ENCODE assay signal across 16 cellular contexts in genomic region chr10:119860866-119861601, GRCh38. TPM values are rescaled to one million over a fixed set of nuclear protein-coding genes. Genes with fewer than 3 reads are reported as not detected.
DNase-seq lines count a peak whose midpoint lies in the region; ATAC-seq, FAIRE-seq and TF ChIP-seq lines count a peak whose summit lies in the region.
"Had no signal": no experiment of that assay in that cellular context is flagged by ENCODE, and none has a peak within 500 bp of the region (broad histone marks: within the 10 kb centered on the region; RNA-seq: fewer than 3 reads in every experiment).

No MANE protein-coding gene starts in this region.

- no peak for ATAC-seq in CD4-positive, alpha-beta T cell (ENCODE audit: poor library complexity)
- ATAC-seq in HG03565 (IDR thresholded peaks at IDR 0.05; ENCODE audit: unreplicated experiment), result peak; percentile 37
- no peak for ATAC-seq in GM18868 (IDR thresholded peaks at IDR 0.05; ENCODE audit: unreplicated experiment)
- ATAC-seq in GM19023 (IDR thresholded peaks at IDR 0.05; ENCODE audit: unreplicated experiment), result no peak
- ATAC-seq in gastrocnemius medialis, result no peak
- ATAC-seq: HCT116 had no signal

- H3K9me1 ChIP-seq in keratinocyte (ENCODE audit: control insufficient read depth, extremely low read depth, insufficient read depth, low read length), result no peaks in the 10 kb centered on the region

- no peaks in the 10 kb centered on the region for H3K27me3 ChIP-seq in CD4-positive, alpha-beta T cell (ENCODE audit: control insufficient read depth, insufficient read depth, low read length)
- H3K27me3 ChIP-seq in keratinocyte (ENCODE audit: control insufficient read depth, extremely low read depth, insufficient read depth, low read length) (no peaks in the 10 kb centered on the region), gastrocnemius medialis (no peaks in the 10 kb centered on the region)
- H3K27me3 ChIP-seq: adrenal gland, MG63 had no signal

- H3K27ac ChIP-seq in CD4-positive, alpha-beta T cell (ENCODE audit: low read depth, low read length), result no peak overlapping the region
- H3K27ac ChIP-seq in keratinocyte (ENCODE audit: control insufficient read depth, insufficient read depth, low read length), result no peak overlapping the region
- H3K27ac ChIP-seq in gastrocnemius medialis, result no peak overlapping the region
- H3K27ac ChIP-seq: adrenal gland had no signal

- H3K9me3 Mint-ChIP-seq in CD4-positive, alpha-beta T cell, result no peaks in the 10 kb centered on the region

- no peak overlapping the region for H3K9ac ChIP-seq in keratinocyte (ENCODE audit: control insufficient read depth, extremely low read depth, insufficient read depth, low read length)

- no peaks in the 10 kb centered on the region for H3K27me3 Mint-ChIP-seq in CD4-positive, alpha-beta T cell

- H3K27ac Mint-ChIP-seq in CD4-positive, alpha-beta T cell, result peak overlapping the region; percentile 4

- H3K9me3 ChIP-seq in CD4-positive, alpha-beta T cell (ENCODE audit: control insufficient read depth, low read length), result no peaks in the 10 kb centered on the region
- no peaks in the 10 kb centered on the region for H3K9me3 ChIP-seq in keratinocyte (ENCODE audit: control insufficient read depth, low read depth, low read length)
- no peaks in the 10 kb centered on the region for H3K9me3 ChIP-seq in gastrocnemius medialis
- H3K9me3 ChIP-seq: adrenal gland, MG63 had no signal

- no peak overlapping the region for H3K4me3 ChIP-seq in keratinocyte (ENCODE audit: control insufficient read depth in 2 of 3, extremely low read depth in 1 of 3, insufficient read depth in 2 of 3, low read depth in 1 of 3, low read length in 3 of 3)
- no peak overlapping the region for H3K4me3 ChIP-seq in gastrocnemius medialis
- H3K4me3 ChIP-seq: adrenal gland, MG63 had no signal

- DNase-seq in CD4-positive, alpha-beta T cell, result no peak
- DNase-seq in GM12892 (ENCODE audit: insufficient read length) (no peak), keratinocyte (ENCODE audit: low read depth, low spot score) (no peak), gastrocnemius medialis (no peak)
- DNase-seq: adrenal gland; erythroblast; MG63; NCI-H2081 treated with DMSO at 0.1 percent for 48 hours; SHP77 treated with DMSO at 0.1 percent for 48 hours; stimulated activated CD4-positive, alpha-beta T cell treated with anti-CD3 and anti-CD28 coated beads, Interleukin-1b, Interleukin-23, amount 100 ng/mL, for 48 hours; stimulated activated CD8-positive, alpha-beta memory T cell treated with anti-CD3 and anti-CD28 coated beads, Interleukin-4, amount 100 ng/mL, for 48 hours; T-helper 9 cell had no signal

- H3K4me2 ChIP-seq in keratinocyte (ENCODE audit: control insufficient read depth, extremely low read depth, insufficient read depth, low read depth, low read length), result no peak overlapping the region

- no peak overlapping the region for H3K4me3 Mint-ChIP-seq in CD4-positive, alpha-beta T cell

- TF ChIP-seq CTCF in CD4-positive, alpha-beta T cell (IDR thresholded peaks at IDR 0.05), result no peak
- TF ChIP-seq CTCF in keratinocyte (optimal IDR thresholded peaks at IDR 0.05 in 1 of 3, IDR thresholded peaks at IDR 0.05 in 1 of 3, conservative IDR thresholded peaks at IDR 0.05 in 1 of 3; ENCODE audit: extremely low read depth in 1 of 3, insufficient read depth in 2 of 3, low read length in 3 of 3), result no peak
- TF ChIP-seq CTCF in gastrocnemius medialis (IDR thresholded peaks at IDR 0.05 in 4 of 5, conservative IDR thresholded peaks at IDR 0.05 in 1 of 5), result no peak

- intact Hi-C loops in CD4-positive, alpha-beta T cell (cut with DNase I, micrococcal nuclease), result loop anchor here in 1 of 2 experiments (2.0 kb wide), 1 partner anchor 110 kb away; no protein-coding TSS in a partner anchor
- intact Hi-C loops in gastrocnemius medialis (cut with DNase I; ENCODE audit: low total_unique reads), result loop anchor here (1.0 kb wide), 1 partner anchor 175 kb away; no protein-coding TSS in a partner anchor

- no peak overlapping the region for H2AFZ ChIP-seq in keratinocyte (ENCODE audit: control insufficient read depth, low read length)

- dilution Hi-C loops in keratinocyte (cut with MboI; ENCODE audit: extremely low pct_ligation_motif_present, low sequenced_read_pairs), result no loop called here

- H3K36me3 Mint-ChIP-seq in CD4-positive, alpha-beta T cell (ENCODE audit: low read depth), result peaks cover 56% of the 10 kb centered on the region

- in situ Hi-C loops in gastrocnemius medialis (cut with MboI; ENCODE audit: low sequenced_read_pairs in 4 of 4), result loop anchor here in 3 of 4 donors (5.0 to 25.0 kb wide), 5 partner anchors 174 to 699 kb away; partner anchors contain the start of gene SFXN4 (in 1 of the 3)

- POLR2A ChIA-PET in CD4-positive, alpha-beta T cell (lab: Charles Lee), result interaction anchor here (0.6 to 5.4 kb wide), 2 partner anchors 12 to 167 kb away, joined by 3 to 34 read pairs; partner anchors contain the start of gene MCMBP

- CTCF ChIA-PET in CD4-positive, alpha-beta T cell (lab: Charles Lee), result interaction anchor here (2.8 to 3.2 kb wide), 2 partner anchors 12 to 110 kb away, joined by 13 to 18 read pairs; partner anchors contain the start of gene MCMBP

- TF ChIP-seq POLR2A in GM12892 (IDR thresholded peaks at IDR 0.05; ENCODE audit: low read depth, low read length) (no peak), gastrocnemius medialis (IDR thresholded peaks at IDR 0.05) (no peak)

- H3K4me1 ChIP-seq in keratinocyte (ENCODE audit: control insufficient read depth, extremely low read depth, insufficient read depth, low read length) (peaks cover 3% of the 10 kb centered on the region), gastrocnemius medialis (peaks cover 7 to 10% of the 10 kb centered on the region in 2 donors)

- FAIRE-seq in GM12892 (lab: Jason Lieb, UNC) (peak; percentile 81), keratinocyte (lab: Jason Lieb, UNC) (peak; percentile 20)

- peaks cover 6% of the 10 kb centered on the region for H4K20me1 ChIP-seq in keratinocyte (ENCODE audit: control insufficient read depth, extremely low read depth, insufficient read depth, low read length)

- H3K79me2 ChIP-seq in keratinocyte (ENCODE audit: control insufficient read depth, insufficient read depth, low read length), result peaks cover 80% of the 10 kb centered on the region

- H3K36me3 ChIP-seq in keratinocyte (ENCODE audit: control insufficient read depth in 2 of 2, extremely low read depth in 1 of 2, insufficient read depth in 2 of 2, low read length in 2 of 2) (peaks cover 1 to 15% of the 10 kb centered on the region in 2 experiments), gastrocnemius medialis (peaks cover 0 to 16% of the 10 kb centered on the region in 2 donors)

- peaks cover 58% of the 10 kb centered on the region for H3K4me1 Mint-ChIP-seq in CD4-positive, alpha-beta T cell (ENCODE audit: low read depth)

RNA-seq across cellular contexts. Expression of gene MCMBP, which starts 11.6 kb away (rescaled TPM):
- 10 to 100 TPM; 14.5 to 14.6 TPM for total RNA-seq in CD4-positive, alpha-beta T cell
- polyA plus RNA-seq in GM12892 (2012; ENCODE audit: missing spikeins), result 57.4 TPM
- 46.6 to 74.4 TPM (median 59.9 TPM) in 3 replicates for polyA plus RNA-seq in keratinocyte
- polyA plus RNA-seq in keratinocyte (2011; ENCODE audit: low read depth), result 24.5 TPM
- 38.3 and 68.7 TPM in 2 replicates for polyA plus RNA-seq in keratinocyte (2011; cell fraction: cytosol; rRNA removed)
- polyA plus RNA-seq in keratinocyte (2011; cell fraction: nucleus; rRNA removed), result 49.6 and 60.1 TPM in 2 replicates
- polyA plus RNA-seq in keratinocyte (2012; ENCODE audit: low replicate concordance), result 36.0 and 39.4 TPM in 2 replicates
- polyA minus RNA-seq in keratinocyte, result 33.4 to 68.1 TPM (median 44.0 TPM) in 3 replicates
- polyA minus RNA-seq in keratinocyte (2011; cell fraction: cytosol; rRNA and poly(A)+ RNA removed), result 34.5 TPM
- polyA minus RNA-seq in keratinocyte (2011; cell fraction: nucleus; rRNA and poly(A)+ RNA removed), result 25.7 and 39.4 TPM in 2 replicates
- total RNA-seq in gastrocnemius medialis, result 10 to 100 TPM; 28.1 to 43.6 (median 33.2) TPM

RNA-seq across cellular contexts. Expression of gene SEC23IP, which starts 31.5 kb away (rescaled TPM):
- 10 to 100 TPM; 18.1 to 21.1 TPM for total RNA-seq in CD4-positive, alpha-beta T cell
- 34.5 TPM for polyA plus RNA-seq in GM12892 (2012; ENCODE audit: missing spikeins)
- polyA plus RNA-seq in keratinocyte, result 27.1 to 44.6 TPM (median 36.9 TPM) in 3 replicates
- 23.2 TPM for polyA plus RNA-seq in keratinocyte (2011; ENCODE audit: low read depth)
- 24.0 and 33.8 TPM in 2 replicates for polyA plus RNA-seq in keratinocyte (2011; cell fraction: cytosol; rRNA removed)
- 46.2 and 58.8 TPM in 2 replicates for polyA plus RNA-seq in keratinocyte (2011; cell fraction: nucleus; rRNA removed)
- polyA plus RNA-seq in keratinocyte (2012; ENCODE audit: low replicate concordance), result 21.2 and 34.1 TPM in 2 replicates
- polyA minus RNA-seq in keratinocyte, result 87.5 to 141 TPM (median 119 TPM) in 3 replicates
- polyA minus RNA-seq in keratinocyte (2011; cell fraction: cytosol; rRNA and poly(A)+ RNA removed), result 19.0 TPM
- 30.8 and 67.4 TPM in 2 replicates for polyA minus RNA-seq in keratinocyte (2011; cell fraction: nucleus; rRNA and poly(A)+ RNA removed)
- 10 to 100 TPM; 12.6 to 28.6 (median 21.6) TPM for total RNA-seq in gastrocnemius medialis
